ENCODE assay signal across 8 cellular contexts in genomic region chr13:27022571-27023311, GRCh38.
A peak's percentile ranks its signal among the peaks of the same experiment; 100 is the strongest.
DNase-seq lines count a peak whose midpoint lies in the region; ATAC-seq and TF ChIP-seq lines count a peak whose summit lies in the region.

No MANE protein-coding gene starts in this region.

- DNase-seq in Caki2 (ENCODE audit: low read depth) (peak; percentile 84), NCI-H1092 treated with DMSO at 0.1 percent for 48 hours (lab: John Stamatoyannopoulos, UW) (peak; percentile 71), astrocyte of the hippocampus (ENCODE audit: low read depth, low spot score) (peak; percentile 63), lung (ENCODE audit: low spot score) (no peak), MV-4-11 (lab: John Stamatoyannopoulos, UW) (no peak), NCI-H2107 treated with DMSO at 0.1 percent for 48 hours (lab: John Stamatoyannopoulos, UW; ENCODE audit: unreplicated experiment) (no peak)
- DNase-seq in activated CD4-positive, alpha-beta T cell treated with anti-CD3 and anti-CD28 coated beads, Interleukin-2, amount 50 U/mL, for 1 hour: no peak

- H3K27ac ChIP-seq in lung (ENCODE audit: low read depth in 1 of 2, low read length in 1 of 2): peak overlapping the region in 1 of 2 donors; percentile 81

- TF ChIP-seq CTCF in lung (IDR thresholded peaks at IDR 0.05; ENCODE audit: control extremely low read depth, extremely low read depth): no peak

- H3K27me3 ChIP-seq in lung (ENCODE audit: control insufficient read depth, insufficient read depth): no peaks in the 10 kb centered on the region

- 43 to 68% methylated on average over 9 of the region's 9 CpGs for WGBS in lung, 2 donors

- in situ Hi-C loops in Caki2 (cut with HindIII; ENCODE audit: low pct_unique_long_range_greater_than_20kb, low sequenced_read_pairs): no loop called here

- peaks cover 0 to 7% of the 10 kb centered on the region in 2 donors for H3K4me1 ChIP-seq in lung (ENCODE audit: control insufficient read depth in 2 of 2, insufficient read depth in 2 of 2, low read length in 2 of 2)

- H3K36me3 ChIP-seq in lung (ENCODE audit: control insufficient read depth in 2 of 2, insufficient read depth in 2 of 2, low read length in 2 of 2): no peaks in the 10 kb centered on the region

- ATAC-seq in lung (ENCODE audit: insufficient read depth, low FRiP score) (peak; percentile 53), HG03521 (IDR thresholded peaks at IDR 0.05; ENCODE audit: unreplicated experiment) (no peak)

- no peak overlapping the region for H3K4me3 ChIP-seq in lung

- peaks cover 0 to 2% of the 10 kb centered on the region in 2 donors for H3K9me3 ChIP-seq in lung (ENCODE audit: control insufficient read depth in 2 of 2, insufficient read depth in 1 of 2, low read length in 1 of 2)

Comparison
In these comparisons a context has a peak if more than half of its experiments do, and no peak if none do; other contexts are left out.
1. DNase-seq: peak in Caki2 (single experiment), NCI-H1092 treated with DMSO at 0.1 percent for 48 hours (single experiment) and astrocyte of the hippocampus (single experiment); none in lung (single experiment), MV-4-11 (single experiment), NCI-H2107 treated with DMSO at 0.1 percent for 48 hours (single experiment) and activated CD4-positive, alpha-beta T cell treated with anti-CD3 and anti-CD28 coated beads, Interleukin-2, amount 50 U/mL, for 1 hour (single experiment).